ENCODE assay signal across 14 cellular contexts in the genomic region with DNA sequence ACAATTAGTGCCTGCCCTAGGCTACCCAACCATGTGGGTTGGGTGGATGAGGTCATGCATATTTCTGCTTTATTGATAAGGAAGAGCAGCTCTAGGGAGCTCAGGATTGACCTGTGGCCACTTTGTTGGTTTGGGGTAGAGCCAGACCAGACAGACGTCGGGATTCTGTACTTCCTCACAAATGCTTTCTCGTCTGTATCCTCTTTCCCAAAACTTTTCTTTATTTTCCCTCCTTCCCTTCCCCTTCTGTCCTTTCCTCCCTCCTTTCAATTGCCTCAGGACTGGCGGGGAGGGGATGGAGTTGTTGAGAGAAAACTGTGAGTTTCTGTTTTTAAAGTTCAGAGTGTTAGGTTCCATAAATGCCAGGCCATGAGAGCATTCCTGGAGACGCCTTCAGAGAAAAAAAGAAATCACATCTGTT.
DNase-seq lines count a peak whose midpoint lies in the region; ATAC-seq and TF ChIP-seq lines count a peak whose summit lies in the region.
"Had no signal": no experiment of that assay in that cellular context is flagged by ENCODE, and none has a peak within 500 bp of the region (broad histone marks: within the 10 kb centered on the region; RNA-seq: fewer than 3 reads in every experiment).

No MANE protein-coding gene starts in this region.

- DNase-seq in AG10803 (ENCODE audit: low read depth) = peak; percentile 78
- DNase-seq in RPMI7951 (ENCODE audit: low read depth) = peak; percentile 92
- no peak for DNase-seq in coronary artery (ENCODE audit: low spot score)
- DNase-seq in hepatic stellate cell (ENCODE audit: low spot score) = no peak
- no peak for DNase-seq in NCI-H446 treated with DMSO at 0.1 percent for 48 hours (lab: John Stamatoyannopoulos, UW)
- no peak for DNase-seq in superior temporal gyrus (ENCODE audit: extremely low spot score)
- DNase-seq: central memory CD4-positive, alpha-beta T cell; NCI-H1930; NCI-H748 treated with DMSO at 0.1 percent for 48 hours; RPMI8226; T-helper 9 cell; thyroid gland had no signal

- TF ChIP-seq CTCF in AG10803 (conservative IDR thresholded peaks at IDR 0.05; ENCODE audit: low read length) (no peak), coronary artery (IDR thresholded peaks at IDR 0.05) (no peak)

- H3K9me3 ChIP-seq in mesodermal cell (ENCODE audit: control insufficient read depth, low read length) = no peaks in the 10 kb centered on the region
- H3K9me3 ChIP-seq: thyroid gland had no signal

- no peak for ATAC-seq in GM21619 (IDR thresholded peaks at IDR 0.05; ENCODE audit: unreplicated experiment)

- WGBS in mesodermal cell (ENCODE audit: insufficient coverage in 2 of 2), 2 experiments = 90% methylated on average over 2 of the region's 5 CpGs; no CpG with 5 or more reads in 1 of the 2 experiments

- H3K27ac ChIP-seq in coronary artery (peak overlapping the region; percentile 81 to 84), mesodermal cell (ENCODE audit: low read depth, low read length, severe bottlenecking) (peak overlapping the region; percentile 74)
- H3K27ac ChIP-seq: thyroid gland had no signal

- H3K4me3 ChIP-seq in AG10803 (ENCODE audit: low read length) (peak overlapping the region; percentile 5; the same call in 1 of the 2 replicates), coronary artery (no peak overlapping the region), mesodermal cell (ENCODE audit: extremely low read depth, insufficient read depth, low read length, poor library complexity, severe bottlenecking) (no peak overlapping the region)
- H3K4me3 ChIP-seq: thyroid gland had no signal

- H3K4me1 ChIP-seq in mesodermal cell (ENCODE audit: control insufficient read depth, insufficient read depth, low read length, poor library complexity, severe bottlenecking) = peaks cover 69% of the 10 kb centered on the region

- peaks cover 36% of the 10 kb centered on the region for H3K36me3 ChIP-seq in mesodermal cell (ENCODE audit: control insufficient read depth, insufficient read depth, low read length)
- H3K36me3 ChIP-seq: thyroid gland had no signal

Comparison
In these comparisons a context has a peak if more than half of its experiments do, and no peak if none do; other contexts are left out.
1. DNase-seq: peak in AG10803 (single experiment) and RPMI7951 (single experiment); none in coronary artery (single experiment), hepatic stellate cell (single experiment), NCI-H446 treated with DMSO at 0.1 percent for 48 hours (single experiment) and superior temporal gyrus (single experiment).